ENCODE assay signal across 17 cellular contexts in the genomic region with DNA sequence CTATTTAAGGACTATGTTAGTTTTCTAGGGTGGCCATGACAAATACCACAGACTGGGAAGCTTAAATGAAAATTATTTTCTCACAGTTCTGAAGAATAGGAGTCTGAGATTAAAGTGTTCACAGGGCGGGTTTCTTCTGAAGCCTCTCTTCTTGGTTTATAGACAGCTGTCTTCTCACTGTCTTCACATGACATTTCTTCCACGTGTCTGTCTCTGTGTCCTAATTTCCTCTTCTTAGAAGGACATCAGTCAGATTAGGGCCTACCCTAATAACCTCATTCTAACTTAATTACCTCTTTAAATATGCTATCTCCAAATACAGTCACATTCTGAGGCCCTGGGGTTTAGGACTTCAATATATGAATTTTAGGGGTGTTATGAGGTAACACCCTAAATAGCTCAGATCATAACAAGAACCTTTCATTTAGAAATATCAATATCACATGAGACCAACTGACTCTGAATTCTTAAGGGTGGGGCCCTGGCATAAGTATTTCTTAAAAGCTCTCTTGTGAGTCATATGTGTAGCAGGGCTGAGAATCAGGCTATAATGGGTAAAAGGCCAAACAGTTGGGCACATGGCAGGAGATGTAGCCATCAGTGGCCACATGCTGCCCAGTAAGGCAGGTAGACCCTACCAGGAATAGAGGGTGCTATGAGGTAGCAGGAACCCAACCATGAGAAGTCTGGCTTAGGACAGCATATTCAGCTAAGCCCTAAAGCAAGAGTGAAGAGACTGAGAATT.
DNase-seq lines count a peak whose midpoint lies in the region; ATAC-seq and TF ChIP-seq lines count a peak whose summit lies in the region.
"Had no signal": no experiment of that assay in that cellular context is flagged by ENCODE, and none has a peak within 500 bp of the region (broad histone marks: within the 10 kb centered on the region; RNA-seq: fewer than 3 reads in every experiment).

No MANE protein-coding gene starts in this region.

- POLR2A ChIA-PET in MCF 10A (lab: Yijun Ruan, JAX) = no interaction called here

- H3K4me1 Mint-ChIP-seq in MCF 10A (ENCODE audit: insufficient read depth, unreplicated experiment) = peaks cover 5% of the 10 kb centered on the region

- intact Hi-C loops in MCF 10A (cut with micrococcal nuclease) (no loop called here), breast epithelium (cut with DNase I; ENCODE audit: low total_unique reads) (no loop called here)

- DNase-seq in MCF 10A (ENCODE audit: unreplicated experiment) (peak; percentile 30), breast epithelium (ENCODE audit: low spot score in 2 of 2) (no peak), SK-MEL-5 (ENCODE audit: low read depth, low spot score) (peak; percentile 18), foreskin keratinocyte (peak in 1 of 2 donors; percentile 22), UCSD-AML1 (lab: John Stamatoyannopoulos, UW; ENCODE audit: unreplicated experiment) (no peak), ACHN (no peak)
- DNase-seq in stimulated activated CD4-positive, alpha-beta T cell treated with anti-CD3 and anti-CD28 coated beads, Interleukin-4, amount 100 ng/mL, for 1 hour = no peak
- DNase-seq: activated CD4-positive, alpha-beta T cell treated with anti-CD3 and anti-CD28 coated beads for 36 hours; activated T-cell treated with anti-CD3 and anti-CD28 coated beads, Interleukin-2, amount 50 U/mL, for 72 hours; effector CD4-positive, alpha-beta T cell; heart right ventricle; NCI-H1436; NCI-H510A; small intestine had no signal

- in situ Hi-C loops in SK-MEL-5 (cut with HindIII; ENCODE audit: low pct_unique_long_range_greater_than_20kb, low sequenced_read_pairs) = no loop called here
- in situ Hi-C loops in ACHN (cut with HindIII; ENCODE audit: low pct_ligation_motif_present, low pct_unique_long_range_greater_than_20kb, low sequenced_read_pairs) = no loop called here

- H3K36me3 Mint-ChIP-seq in MCF 10A (ENCODE audit: insufficient read depth, unreplicated experiment) = no peaks in the 10 kb centered on the region

- H3K4me1 ChIP-seq in breast epithelium (no peaks in the 10 kb centered on the region), foreskin keratinocyte (no peaks in the 10 kb centered on the region)

- H3K4me3 ChIP-seq in breast epithelium = no peak overlapping the region
- H3K4me3 ChIP-seq: heart right ventricle had no signal

- CTCF ChIA-PET in MCF 10A (lab: Yijun Ruan, JAX) = interaction anchor here (0.5 to 0.7 kb wide), 3 partner anchors 61 to 1064 kb away, joined by 3 to 4 read pairs (median 3); no protein-coding TSS in a partner anchor

- TF ChIP-seq POLR2A in breast epithelium (IDR thresholded peaks at IDR 0.05) = no peak

- no peaks in the 10 kb centered on the region for H3K27me3 Mint-ChIP-seq in MCF 10A (ENCODE audit: insufficient read depth, unreplicated experiment)

- H3K27ac ChIP-seq in breast epithelium (no peak overlapping the region), foreskin keratinocyte (no peak overlapping the region)
- H3K27ac ChIP-seq: heart right ventricle had no signal

- H3K27ac Mint-ChIP-seq in MCF 10A (ENCODE audit: low read depth, unreplicated experiment) = no peak overlapping the region
- H3K27ac Mint-ChIP-seq: activated CD4-positive, alpha-beta T cell treated with anti-CD3 and anti-CD28 coated beads for 36 hours; activated T-cell treated with anti-CD3 and anti-CD28 coated beads, Interleukin-2, amount 50 U/mL, for 72 hours had no signal

- no peaks in the 10 kb centered on the region for H3K9me3 Mint-ChIP-seq in MCF 10A (ENCODE audit: unreplicated experiment)
- H3K9me3 Mint-ChIP-seq: activated T-cell treated with anti-CD3 and anti-CD28 coated beads, Interleukin-2, amount 50 U/mL, for 72 hours; neural crest cell had no signal

- no peak for TF ChIP-seq CTCF in MCF 10A (IDR thresholded peaks at IDR 0.05; ENCODE audit: unreplicated experiment)
- TF ChIP-seq CTCF in breast epithelium (IDR thresholded peaks at IDR 0.05) = no peak
- no peak for TF ChIP-seq CTCF in foreskin keratinocyte (conservative IDR thresholded peaks at IDR 0.05)

- peak; percentile 47 for ATAC-seq in foreskin keratinocyte
- ATAC-seq in GM18517 (IDR thresholded peaks at IDR 0.05; ENCODE audit: unreplicated experiment) = no peak
- ATAC-seq: activated CD4-positive, alpha-beta T cell treated with anti-CD3 and anti-CD28 coated beads for 36 hours; activated T-cell treated with anti-CD3 and anti-CD28 coated beads, Interleukin-2, amount 50 U/mL, for 72 hours; HepG2 had no signal

- H3K27me3 ChIP-seq in breast epithelium (no peaks in the 10 kb centered on the region), foreskin keratinocyte (no peaks in the 10 kb centered on the region)
- H3K27me3 ChIP-seq: heart right ventricle had no signal

- H3K36me3 ChIP-seq in breast epithelium = no peaks in the 10 kb centered on the region
- H3K36me3 ChIP-seq: heart right ventricle had no signal

- H3K4me3 Mint-ChIP-seq in MCF 10A (ENCODE audit: unreplicated experiment) = no peak overlapping the region
- H3K4me3 Mint-ChIP-seq: activated CD4-positive, alpha-beta T cell treated with anti-CD3 and anti-CD28 coated beads for 36 hours; activated T-cell treated with anti-CD3 and anti-CD28 coated beads, Interleukin-2, amount 50 U/mL, for 72 hours; neural crest cell had no signal

- BruUV-seq in MCF 10A (replicated peaks; lab: Mats Ljungman, UMichigan) = no TSS peak

- no peaks in the 10 kb centered on the region for H3K9me3 ChIP-seq in breast epithelium
- H3K9me3 ChIP-seq: heart right ventricle had no signal

Comparison
In these comparisons a context has a peak if more than half of its experiments do, and no peak if none do; other contexts are left out.
1. DNase-seq: peak in MCF 10A (single experiment) and SK-MEL-5 (single experiment); none in breast epithelium (0 of 2), UCSD-AML1 (single experiment), stimulated activated CD4-positive, alpha-beta T cell treated with anti-CD3 and anti-CD28 coated beads, Interleukin-4, amount 100 ng/mL, for 1 hour (single experiment) and ACHN (single experiment).